Comparison of ENCODE assay signal across 23 cellular contexts in genomic region chr5:90424245-90424644, GRCh38. TPM values are rescaled to one million over a fixed set of nuclear protein-coding genes. Genes with fewer than 3 reads are reported as not detected.
DNase-seq lines count a peak whose midpoint lies in the region; ATAC-seq, FAIRE-seq and TF ChIP-seq lines count a peak whose summit lies in the region.
"Had no signal": no experiment of that assay in that cellular context is flagged by ENCODE, and none has a peak within 500 bp of the region (broad histone marks: within the 10 kb centered on the region; RNA-seq: fewer than 3 reads in every experiment).

No MANE protein-coding gene starts in this region.

- FAIRE-seq in GM19239 (lab: Jason Lieb, UNC), result peak; percentile 11
- FAIRE-seq in GM12892 (lab: Jason Lieb, UNC), result no peak
- FAIRE-seq: astrocyte, colon, frontal cortex had no signal

- no peak for TF ChIP-seq POLR2A in GM12892 (IDR thresholded peaks at IDR 0.05; ENCODE audit: low read depth, low read length)

- H3K4me3 ChIP-seq in GM12865 (ENCODE audit: low read depth, low read length), result no peak overlapping the region
- H3K4me3 ChIP-seq: smooth muscle cell had no signal

- no peak for TF ChIP-seq CTCF in GM12865 (IDR thresholded peaks at IDR 0.05; ENCODE audit: insufficient read depth, low read depth, low read length, missing control alignments)

- ATAC-seq in HG02623 (IDR thresholded peaks at IDR 0.05; ENCODE audit: unreplicated experiment), result peak; percentile 54
- peak; percentile 64 for ATAC-seq in HG03342 (IDR thresholded peaks at IDR 0.05; ENCODE audit: unreplicated experiment)
- ATAC-seq: HCT116, left ventricle myocardium superior had no signal

- DNase-seq in GM12865 (ENCODE audit: low read depth) (peak; percentile 18), GM19239 (ENCODE audit: insufficient read length, low spot score) (no peak), NCI-H2196 (lab: John Stamatoyannopoulos, UW; ENCODE audit: unreplicated experiment) (no peak), GM12892 (ENCODE audit: insufficient read length) (no peak), H4 (ENCODE audit: low spot score) (no peak), cortex of kidney (lab: John Stamatoyannopoulos, UW) (no peak)
- DNase-seq: 8988T; activated B cell treated with CpG ODN at 0.5 μM for 24 hours; activated gamma-delta T cell treated with Interleukin-2 at 50 U/mL for 16 hours; DMS53; IMR-90; left ventricle myocardium superior; NCI-H1092; NCI-H2171; RPMI8226; stimulated activated naive CD4-positive, alpha-beta T cell had no signal

RNA-seq across cellular contexts. Expression of gene CETN3, which starts 14.7 kb away (rescaled TPM):
- polyA plus RNA-seq in GM12892 (2012; ENCODE audit: missing spikeins), result 65.5 TPM
- 25.8 and 26.0 TPM in 2 replicates for total RNA-seq in H4 (2014; rRNA removed; shearing (Covaris generic))

RNA-seq across cellular contexts. Expression of gene MBLAC2, which starts 50.3 kb away (rescaled TPM):
- polyA plus RNA-seq in GM12892 (2012; ENCODE audit: missing spikeins), result 4.3 TPM
- 4.3 and 4.8 TPM in 2 replicates for total RNA-seq in H4 (2014; rRNA removed; shearing (Covaris generic))

RNA-seq across cellular contexts. Expression of gene POLR3G, which starts 50.4 kb away (rescaled TPM):
- 19.5 TPM for polyA plus RNA-seq in GM12892 (2012; ENCODE audit: missing spikeins)
- total RNA-seq in H4 (2014; rRNA removed; shearing (Covaris generic)), result 17.4 and 19.7 TPM in 2 replicates
